Comparison of ENCODE assay signal across 8 cellular contexts in the genomic region with DNA sequence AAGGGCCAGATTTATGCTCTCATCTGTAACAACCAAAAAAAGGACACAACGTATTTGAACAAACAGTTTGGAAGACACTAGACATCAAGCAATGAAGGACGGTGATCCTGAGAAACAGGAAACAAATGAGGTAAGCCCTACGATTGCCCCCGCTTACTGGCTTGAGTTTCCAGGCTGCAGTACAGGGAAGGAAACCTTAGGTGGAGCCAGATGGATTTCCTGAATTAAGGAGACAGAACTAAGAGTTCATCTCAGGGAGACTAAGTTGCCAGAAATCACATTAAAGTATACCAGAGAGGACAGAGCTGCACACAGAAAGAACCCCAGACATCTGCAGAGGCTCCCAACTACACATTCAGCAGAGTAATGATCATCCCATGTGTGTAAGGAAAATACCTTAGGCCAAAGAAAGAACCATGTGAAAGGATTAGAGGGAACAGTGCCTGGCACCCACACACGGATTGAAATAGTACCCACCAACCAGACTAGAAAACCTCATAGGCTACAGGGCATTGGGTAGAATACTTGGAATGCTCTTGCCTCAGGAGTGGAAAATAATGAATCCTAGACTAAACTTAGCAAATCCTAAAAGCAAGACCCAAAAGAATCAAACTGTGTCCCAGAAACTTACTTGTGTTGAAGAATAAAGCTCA.
DNase-seq lines count a peak whose midpoint lies in the region; ATAC-seq and TF ChIP-seq lines count a peak whose summit lies in the region.

No MANE protein-coding gene starts in this region.

- no peak overlapping the region for H3K27ac Mint-ChIP-seq in endodermal cell
- H3K27ac Mint-ChIP-seq in activated T-cell treated with anti-CD3 and anti-CD28 coated beads, Interleukin-2, amount 50 U/mL, for 72 hours, result no peak overlapping the region

- H3K27me3 ChIP-seq in endodermal cell (ENCODE audit: control insufficient read depth, insufficient read depth, low read length, poor library complexity, severe bottlenecking) (no peaks in the 10 kb centered on the region), neural cell (ENCODE audit: insufficient read depth, low read depth, low read length) (no peaks in the 10 kb centered on the region)

- ATAC-seq in activated T-cell treated with anti-CD3 and anti-CD28 coated beads, Interleukin-2, amount 50 U/mL, for 72 hours (replicated peaks in 1 of 2), result no peak
- ATAC-seq in HG03521 (IDR thresholded peaks at IDR 0.05; ENCODE audit: unreplicated experiment), result no peak

- no peaks in the 10 kb centered on the region for H4K20me1 ChIP-seq in neural cell (ENCODE audit: insufficient read depth)

- peaks cover 1% of the 10 kb centered on the region for H3K4me1 Mint-ChIP-seq in endodermal cell
- H3K4me1 Mint-ChIP-seq in activated T-cell treated with anti-CD3 and anti-CD28 coated beads, Interleukin-2, amount 50 U/mL, for 72 hours (ENCODE audit: low read depth), result no peaks in the 10 kb centered on the region

- H3K27me3 Mint-ChIP-seq in endodermal cell (ENCODE audit: insufficient read depth), result no peaks in the 10 kb centered on the region
- no peaks in the 10 kb centered on the region for H3K27me3 Mint-ChIP-seq in activated T-cell treated with anti-CD3 and anti-CD28 coated beads, Interleukin-2, amount 50 U/mL, for 72 hours (ENCODE audit: low read depth)

- H3F3A ChIP-seq in neural cell (ENCODE audit: insufficient read depth, low read length, poor library complexity, severe bottlenecking), result no peaks in the 10 kb centered on the region

- peaks cover 6% of the 10 kb centered on the region for H3K9me3 Mint-ChIP-seq in endodermal cell
- peaks cover 0 to 3% of the 10 kb centered on the region in 2 donors for H3K9me3 Mint-ChIP-seq in activated T-cell treated with anti-CD3 and anti-CD28 coated beads, Interleukin-2, amount 50 U/mL, for 72 hours

- peak; percentile 75 for TF ChIP-seq CTCF in endodermal cell (conservative IDR thresholded peaks at IDR 0.05)
- TF ChIP-seq CTCF in neural cell (IDR thresholded peaks at IDR 0.05; ENCODE audit: poor library complexity, severe bottlenecking), result peak; percentile 45

- H3K4me3 ChIP-seq in endodermal cell (ENCODE audit: low read length), result no peak overlapping the region
- no peak overlapping the region for H3K4me3 ChIP-seq in neural cell (ENCODE audit: low read length)

- H3K36me3 ChIP-seq in endodermal cell (ENCODE audit: control insufficient read depth, insufficient read depth, low read length) (no peaks in the 10 kb centered on the region), neural cell (ENCODE audit: insufficient read depth, low read length) (no peaks in the 10 kb centered on the region)

- no peak for TF ChIP-seq RAD21 in neural cell (conservative IDR thresholded peaks at IDR 0.05)

- H3K27ac ChIP-seq in endodermal cell (ENCODE audit: low read depth, low read length) (no peak overlapping the region), neural cell (ENCODE audit: low read length) (no peak overlapping the region)

- no peak for TF ChIP-seq EP300 in neural cell (conservative IDR thresholded peaks at IDR 0.05; ENCODE audit: poor library complexity, severe bottlenecking)

- H3K79me2 ChIP-seq in neural cell (replicated peaks; ENCODE audit: insufficient read depth, low read length), result no peaks in the 10 kb centered on the region

- H3K4me3 Mint-ChIP-seq in endodermal cell, result no peak overlapping the region
- no peak overlapping the region for H3K4me3 Mint-ChIP-seq in activated T-cell treated with anti-CD3 and anti-CD28 coated beads, Interleukin-2, amount 50 U/mL, for 72 hours

- no peaks in the 10 kb centered on the region for H3K36me3 Mint-ChIP-seq in endodermal cell (ENCODE audit: low read depth)
- H3K36me3 Mint-ChIP-seq in activated T-cell treated with anti-CD3 and anti-CD28 coated beads, Interleukin-2, amount 50 U/mL, for 72 hours (ENCODE audit: insufficient read depth in 2 of 2), result no peaks in the 10 kb centered on the region

- H3K9ac ChIP-seq in endodermal cell (ENCODE audit: extremely low read depth, low read length, poor library complexity, severe bottlenecking), result no peak overlapping the region
- H3K9ac ChIP-seq in neural cell (ENCODE audit: low read length), result no peak overlapping the region

- H3K9me2 ChIP-seq in neural cell (ENCODE audit: insufficient read depth, low read length), result no peaks in the 10 kb centered on the region

- H3K4me2 ChIP-seq in neural cell (ENCODE audit: low read length), result no peak overlapping the region

- 55 to 56% methylated on average over 4 to 5 of the region's 5 CpGs for WGBS in endodermal cell (ENCODE audit: insufficient coverage in 1 of 2, insufficient read length in 1 of 2), 2 experiments

- H3K9me3 ChIP-seq in endodermal cell (ENCODE audit: control insufficient read depth, low read length) (no peaks in the 10 kb centered on the region), neural cell (ENCODE audit: low read length) (no peaks in the 10 kb centered on the region)

- DNase-seq in EL (peak; percentile 24), NCI-H446 treated with DMSO at 0.1 percent for 48 hours (lab: John Stamatoyannopoulos, UW) (peak; percentile 10), endodermal cell (peak; percentile 74)
- no peak for DNase-seq in activated T-cell treated with anti-CD3 and anti-CD28 coated beads, Interleukin-2, amount 50 U/mL, for 72 hours
- no peak for DNase-seq in NK-92 treated with Interleukin-12 subunit alpha and Interleukin-12 subunit beta, amount 100 ng/mL, for 24 hours (lab: John Stamatoyannopoulos, UW)
- no peak for DNase-seq in activated CD4-positive, alpha-beta T cell treated with anti-CD3 and anti-CD28 coated beads, Interleukin-2, amount 50 U/mL, for 1 hour

- H3K4me1 ChIP-seq in endodermal cell (ENCODE audit: control insufficient read depth, insufficient read depth, low read length), result no peaks in the 10 kb centered on the region

- no peak overlapping the region for H2AFZ ChIP-seq in neural cell (ENCODE audit: low read depth, low read length)

TF ChIP-seq in neural cell, 6 proteins besides CTCF, POLR2A, EP300 and RAD21:
- TF ChIP-seq EZH2 (IDR thresholded peaks at IDR 0.05; ENCODE audit: borderline replicate concordance, insufficient read depth, low read length, poor library complexity, severe bottlenecking) (no peak), MXI1 (conservative IDR thresholded peaks at IDR 0.05; ENCODE audit: poor library complexity, severe bottlenecking) (no peak), SMC3 (conservative IDR thresholded peaks at IDR 0.05; ENCODE audit: poor library complexity) (no peak)

Comparison
In these comparisons a context has a peak if more than half of its experiments do, and no peak if none do; other contexts are left out.
1. DNase-seq: peak in EL (single experiment), NCI-H446 treated with DMSO at 0.1 percent for 48 hours (single experiment) and endodermal cell (single experiment); none in activated T-cell treated with anti-CD3 and anti-CD28 coated beads, Interleukin-2, amount 50 U/mL, for 72 hours (0 of 2), NK-92 treated with Interleukin-12 subunit alpha and Interleukin-12 subunit beta, amount 100 ng/mL, for 24 hours (single experiment) and activated CD4-positive, alpha-beta T cell treated with anti-CD3 and anti-CD28 coated beads, Interleukin-2, amount 50 U/mL, for 1 hour (single experiment).